In genomic region chr5:58259685-58260152, GRCh38 we compare ENCODE assay signal across 11 cellular contexts.
A peak's percentile ranks its signal among the peaks of the same experiment; 100 is the strongest.
DNase-seq lines count a peak whose midpoint lies in the region; ATAC-seq, FAIRE-seq and TF ChIP-seq lines count a peak whose summit lies in the region.
"Had no signal": no experiment of that assay in that cellular context is flagged by ENCODE, and none has a peak within 500 bp of the region (broad histone marks: within the 10 kb centered on the region; RNA-seq: fewer than 3 reads in every experiment).

No MANE protein-coding gene starts in this region.

- TF ChIP-seq CTCF in esophagus squamous epithelium (IDR thresholded peaks at IDR 0.05) (no peak), pancreas (IDR thresholded peaks at IDR 0.05) (no peak), WERI-Rb-1 (IDR thresholded peaks at IDR 0.05; ENCODE audit: low read depth, low read length) (no peak)

- intact Hi-C loops in esophagus squamous epithelium (cut with DNase I) = no loop called here
- intact Hi-C loops in pancreas (cut with DNase I) = no loop called here

- 21 to 24% methylated on average over 5 to 6 of the region's 6 CpGs for WGBS in esophagus squamous epithelium, 2 donors
- 43 to 53% methylated on average over 6 of the region's 6 CpGs for WGBS in pancreas, 2 donors

- peak; percentile 91 for FAIRE-seq in RCC 7860 (lab: Jason Lieb, UNC)
- no peak for FAIRE-seq in pancreas (lab: Jason Lieb, UNC)

- no peaks in the 10 kb centered on the region for H3K9me3 ChIP-seq in esophagus squamous epithelium
- no peaks in the 10 kb centered on the region for H3K9me3 ChIP-seq in pancreas
- H3K9me3 ChIP-seq in WERI-Rb-1 (ENCODE audit: severe bottlenecking) = no peaks in the 10 kb centered on the region
- H3K9me3 ChIP-seq: tibial artery had no signal

- H3K4me1 ChIP-seq in esophagus squamous epithelium (peaks cover 0 to 29% (median 3%) of the 10 kb centered on the region in 3 donors), pancreas (no peaks in the 10 kb centered on the region)

- peak in 3 of 4 donors; percentile 49 to 82 (median 51) for ATAC-seq in pancreas
- no peak for ATAC-seq in GM18505 (IDR thresholded peaks at IDR 0.05; ENCODE audit: unreplicated experiment)

- peak overlapping the region in 1 of 4 donors; percentile 37 for H3K4me3 ChIP-seq in esophagus squamous epithelium
- no peak overlapping the region for H3K4me3 ChIP-seq in pancreas
- H3K4me3 ChIP-seq in WERI-Rb-1 (ENCODE audit: low read depth, low read length) = no peak overlapping the region
- H3K4me3 ChIP-seq: tibial artery had no signal

- peak; percentile 99 for DNase-seq in ELR (ENCODE audit: low read depth)
- peak; percentile 94 for DNase-seq in RCC 7860 (ENCODE audit: low spot score)
- no peak for DNase-seq in esophagus squamous epithelium (lab: John Stamatoyannopoulos, UW)
- DNase-seq in pancreas = peak in 1 of 6 donors; percentile 22
- no peak for DNase-seq in stimulated activated naive CD4-positive, alpha-beta T cell treated with Interleukin-2 at 50 U/mL for 16 hours (lab: John Stamatoyannopoulos, UW)
- DNase-seq in WERI-Rb-1 = no peak
- no peak for DNase-seq in hypothalamus (lab: John Stamatoyannopoulos, UW)
- DNase-seq: NCI-H526 treated with DMSO at 0.1 percent for 48 hours, right cardiac atrium, tibial artery had no signal

- H3K27me3 ChIP-seq in esophagus squamous epithelium = no peaks in the 10 kb centered on the region
- no peaks in the 10 kb centered on the region for H3K27me3 ChIP-seq in pancreas
- no peaks in the 10 kb centered on the region for H3K27me3 ChIP-seq in WERI-Rb-1 (ENCODE audit: insufficient read depth, low read depth, severe bottlenecking)
- H3K27me3 ChIP-seq: tibial artery had no signal

- TF ChIP-seq POLR2A in esophagus squamous epithelium (IDR thresholded peaks at IDR 0.05) (no peak), GM18505 (IDR thresholded peaks at IDR 0.05; ENCODE audit: borderline replicate concordance, extremely low read depth, insufficient read depth, insufficient read length) (no peak)

- H3K36me3 ChIP-seq in esophagus squamous epithelium (no peaks in the 10 kb centered on the region), pancreas (no peaks in the 10 kb centered on the region), WERI-Rb-1 (no peaks in the 10 kb centered on the region)
- H3K36me3 ChIP-seq: tibial artery had no signal

- H3K27ac ChIP-seq in esophagus squamous epithelium (peak overlapping the region in 3 of 4 donors; percentile 23 to 25 (median 23)), pancreas (no peak overlapping the region), WERI-Rb-1 (no peak overlapping the region)

Comparison
In these comparisons a context has a peak if more than half of its experiments do, and no peak if none do; other contexts are left out.
1. DNase-seq: peak in ELR (single experiment) and RCC 7860 (single experiment); none in esophagus squamous epithelium (single experiment), stimulated activated naive CD4-positive, alpha-beta T cell treated with Interleukin-2 at 50 U/mL for 16 hours (single experiment), WERI-Rb-1 (single experiment) and hypothalamus (0 of 51).
2. H3K27ac ChIP-seq: peak in esophagus squamous epithelium (3 of 4); none in pancreas (0 of 4) and WERI-Rb-1 (single experiment).